15 cellular contexts compared by ENCODE assay signal in the genomic region with DNA sequence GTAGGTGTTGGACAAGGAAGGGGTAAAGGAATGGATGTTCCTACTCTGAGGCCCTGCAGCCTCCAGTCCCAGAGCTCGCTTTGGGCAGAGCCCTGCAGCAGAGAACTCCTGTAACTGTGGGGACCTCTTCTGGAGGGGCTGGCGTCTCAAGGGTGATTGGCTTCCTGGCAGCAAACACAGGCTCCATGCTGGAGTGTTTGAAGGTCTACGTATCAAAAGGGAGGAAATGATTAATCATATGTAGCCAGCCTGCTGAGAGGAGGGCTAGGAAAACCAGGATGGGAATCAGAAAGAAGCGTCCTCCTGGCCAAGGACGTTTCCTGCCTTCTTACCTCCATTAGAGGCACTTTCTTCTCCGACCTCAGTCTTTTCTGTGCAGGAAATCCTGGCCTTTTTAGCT.
DNase-seq lines count a peak whose midpoint lies in the region; ATAC-seq and TF ChIP-seq lines count a peak whose summit lies in the region.
"Had no signal": no experiment of that assay in that cellular context is flagged by ENCODE, and none has a peak within 500 bp of the region (broad histone marks: within the 10 kb centered on the region; RNA-seq: fewer than 3 reads in every experiment).

No MANE protein-coding gene starts in this region.

- no peak for ATAC-seq in HG02973 (IDR thresholded peaks at IDR 0.05; ENCODE audit: unreplicated experiment)

- POLR2A ChIA-PET in AG04450 (lab: Yijun Ruan, JAX), result interaction anchor here (0.9 to 1.7 kb wide), 3 partner anchors 13 to 92 kb away, joined by 3 to 5 read pairs (median 4); no protein-coding TSS in a partner anchor

- H3K4me3 Mint-ChIP-seq in chondrocyte (ENCODE audit: unreplicated experiment), result no peak overlapping the region
- no peak overlapping the region for H3K4me3 Mint-ChIP-seq in T-helper 2 cell treated with Interferon-gamma antibody and Interleukin-4, amounts not matched to agents 5 μg/mL and 100 μg/mL, for 36 hours
- H3K4me3 Mint-ChIP-seq: dendritic cell treated with granulocyte-macrophage colony-stimulating factor and Interleukin-4, amounts not matched to agents 40 ng/mL and 50 ng/mL, for 4 days had no signal

- peaks cover 47% of the 10 kb centered on the region for H3K4me1 Mint-ChIP-seq in chondrocyte (ENCODE audit: low read depth)
- no peaks in the 10 kb centered on the region for H3K4me1 Mint-ChIP-seq in T-helper 2 cell treated with Interferon-gamma antibody and Interleukin-4, amounts not matched to agents 5 μg/mL and 100 μg/mL, for 36 hours (ENCODE audit: low read depth)

- H3K27me3 Mint-ChIP-seq in chondrocyte (ENCODE audit: low read depth), result no peaks in the 10 kb centered on the region
- H3K27me3 Mint-ChIP-seq in T-helper 2 cell treated with Interferon-gamma antibody and Interleukin-4, amounts not matched to agents 5 μg/mL and 100 μg/mL, for 36 hours (ENCODE audit: low read depth), result no peaks in the 10 kb centered on the region

- H3K4me3 ChIP-seq in AG04450 (ENCODE audit: low read depth, low read length), result no peak overlapping the region
- H3K4me3 ChIP-seq: prostate gland had no signal

- peak overlapping the region; percentile 66 for H3K27ac ChIP-seq in AG04450 (ENCODE audit: low read depth, low read length)
- H3K27ac ChIP-seq: prostate gland had no signal

- no peaks in the 10 kb centered on the region for H3K36me3 Mint-ChIP-seq in chondrocyte (ENCODE audit: low read depth)
- H3K36me3 Mint-ChIP-seq in T-helper 2 cell treated with Interferon-gamma antibody and Interleukin-4, amounts not matched to agents 5 μg/mL and 100 μg/mL, for 36 hours (ENCODE audit: low read depth), result no peaks in the 10 kb centered on the region

- peaks cover 6% of the 10 kb centered on the region for H3K9me3 Mint-ChIP-seq in chondrocyte (ENCODE audit: low read depth)
- no peaks in the 10 kb centered on the region for H3K9me3 Mint-ChIP-seq in T-helper 2 cell treated with Interferon-gamma antibody and Interleukin-4, amounts not matched to agents 5 μg/mL and 100 μg/mL, for 36 hours
- H3K9me3 Mint-ChIP-seq: dendritic cell treated with granulocyte-macrophage colony-stimulating factor and Interleukin-4, amounts not matched to agents 40 ng/mL and 50 ng/mL, for 4 days had no signal

- no peak for DNase-seq in AG04450 (ENCODE audit: low read depth, low spot score)
- DNase-seq in M059J (ENCODE audit: low read depth), result peak; percentile 77
- DNase-seq in chondrocyte (ENCODE audit: low spot score), result no peak
- DNase-seq in left kidney (ENCODE audit: low read depth, low spot score), result peak; percentile 12
- DNase-seq in T-helper 2 cell treated with Interferon-gamma antibody and Interleukin-4, amounts not matched to agents 5 μg/mL and 100 μg/mL, for 36 hours (ENCODE audit: low spot score), result no peak
- no peak for DNase-seq in NCI-H1694 treated with DMSO at 0.1 percent for 48 hours (lab: John Stamatoyannopoulos, UW)
- DNase-seq in GF-D8 (lab: John Stamatoyannopoulos, UW), result no peak
- DNase-seq: activated CD4-positive, alpha-beta T cell treated with anti-CD3 and anti-CD28 coated beads, Interleukin-2, amount 50 U/mL, for 4 hours; KG1; NCI-H1694; NCI-H526; T-helper 2 cell had no signal

- TF ChIP-seq CTCF in AG04450 (IDR thresholded peaks at IDR 0.05; ENCODE audit: low read depth, low read length), result 0 out of 2 replicates have a peak, but pooled peaks have one; percentile 3
- peak; percentile 36 for TF ChIP-seq CTCF in chondrocyte (IDR thresholded peaks at IDR 0.05)

- no peaks in the 10 kb centered on the region; the same call in 1 of the 2 replicates for H3K9me3 ChIP-seq in AG04450 (ENCODE audit: control insufficient read depth, insufficient read depth, low read length)
- H3K9me3 ChIP-seq: prostate gland had no signal

- CTCF ChIA-PET in AG04450 (lab: Charles Lee), result interaction anchor here (0.6 kb wide), 1 partner anchor 198 kb away, joined by 3 read pairs; no protein-coding TSS in a partner anchor

- H3K27me3 ChIP-seq in AG04450 (ENCODE audit: control insufficient read depth, insufficient read depth, low read length), result no peaks in the 10 kb centered on the region

- H3K27ac Mint-ChIP-seq in chondrocyte (ENCODE audit: unreplicated experiment), result peak overlapping the region; percentile 96
- no peak overlapping the region for H3K27ac Mint-ChIP-seq in T-helper 2 cell treated with Interferon-gamma antibody and Interleukin-4, amounts not matched to agents 5 μg/mL and 100 μg/mL, for 36 hours
- H3K27ac Mint-ChIP-seq: dendritic cell treated with granulocyte-macrophage colony-stimulating factor and Interleukin-4, amounts not matched to agents 40 ng/mL and 50 ng/mL, for 4 days had no signal

Comparison
In these comparisons a context has a peak if more than half of its experiments do, and no peak if none do; other contexts are left out.
1. DNase-seq: peak in M059J (single experiment) and left kidney (single experiment); none in AG04450 (single experiment), chondrocyte (single experiment), T-helper 2 cell treated with Interferon-gamma antibody and Interleukin-4, amounts not matched to agents 5 μg/mL and 100 μg/mL, for 36 hours (single experiment), NCI-H1694 treated with DMSO at 0.1 percent for 48 hours (single experiment) and GF-D8 (single experiment).